Comparison of ENCODE assay signal across 8 cellular contexts in the genomic region with DNA sequence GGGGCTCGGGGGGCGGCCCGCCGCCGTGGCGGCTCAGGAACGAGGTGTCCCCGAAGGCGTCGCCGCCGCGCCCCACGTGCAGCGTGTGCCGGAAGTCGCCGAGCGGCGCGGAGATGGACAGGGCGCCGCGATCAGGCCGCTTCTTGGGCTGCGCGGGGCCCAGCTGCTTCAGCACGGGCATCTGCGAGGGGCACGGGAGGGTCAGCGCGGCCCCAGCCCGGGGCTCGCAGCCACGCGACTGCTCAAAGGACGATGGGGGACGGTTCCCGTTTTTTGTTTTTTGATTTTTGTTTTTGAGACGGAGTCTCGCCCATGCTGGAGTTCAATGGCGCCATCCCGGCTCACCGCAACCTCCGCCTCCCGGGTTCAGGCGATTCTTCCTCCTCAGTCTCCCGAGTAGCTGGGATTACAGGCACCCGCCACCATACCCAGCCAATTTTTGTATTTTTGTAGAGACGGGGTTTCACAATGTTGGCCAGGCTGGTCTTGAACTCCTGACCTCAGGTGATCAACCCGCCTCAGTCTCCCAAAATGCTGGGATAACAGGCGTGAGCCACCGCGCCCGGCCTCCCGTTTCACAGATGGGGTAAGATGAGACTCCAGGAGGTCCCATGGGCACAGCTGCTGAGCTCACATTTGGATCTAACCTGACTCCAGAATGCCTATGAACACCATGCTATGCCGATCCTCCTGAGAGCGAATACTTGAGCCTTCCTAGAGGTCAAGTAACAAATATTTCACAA. TPM values are rescaled to one million over a fixed set of nuclear protein-coding genes. Genes with fewer than 3 reads are reported as not detected.
DNase-seq lines count a peak whose midpoint lies in the region; ATAC-seq, FAIRE-seq and TF ChIP-seq lines count a peak whose summit lies in the region.
"Had no signal": no experiment of that assay in that cellular context is flagged by ENCODE, and none has a peak within 500 bp of the region (broad histone marks: within the 10 kb centered on the region; RNA-seq: fewer than 3 reads in every experiment).

No MANE protein-coding gene starts in this region.

- H3K4me2 ChIP-seq in HCT116 (ENCODE audit: low read length) (no peak overlapping the region), astrocyte (ENCODE audit: low read length) (peak overlapping the region; percentile 93), osteoblast (ENCODE audit: insufficient read depth, low read length) (no peak overlapping the region)

- H3K36me3 Mint-ChIP-seq in astrocyte (ENCODE audit: low read depth, unreplicated experiment), result peaks cover 10% of the 10 kb centered on the region

- POLR2A ChIA-PET in HCT116 (lab: Charles Lee), result interaction anchor here (2.3 kb wide), 1 partner anchor 17 kb away, joined by 5 read pairs; the partner anchor contains the start of gene LENG8

- H3K27me3 ChIP-seq in HCT116 (ENCODE audit: insufficient read depth, low read length), result no peaks in the 10 kb centered on the region
- peaks cover 5% of the 10 kb centered on the region for H3K27me3 ChIP-seq in astrocyte (ENCODE audit: insufficient read depth, low read length)
- H3K27me3 ChIP-seq in osteoblast (ENCODE audit: insufficient read depth, low read length), result no peaks in the 10 kb centered on the region

- peaks cover 23% of the 10 kb centered on the region for H3K79me2 ChIP-seq in HCT116 (ENCODE audit: insufficient read depth, low read length)
- peaks cover 13% of the 10 kb centered on the region for H3K79me2 ChIP-seq in astrocyte (ENCODE audit: insufficient read depth, low read length)
- H3K79me2 ChIP-seq in osteoblast (ENCODE audit: insufficient read depth, low read length), result peaks cover 16% of the 10 kb centered on the region

- BruUV-seq in HCT116 (replicated peaks; lab: Mats Ljungman, UMichigan), result no TSS peak

- no peaks in the 10 kb centered on the region for H3K9me3 Mint-ChIP-seq in astrocyte (ENCODE audit: unreplicated experiment)

- no peak for ATAC-seq in HCT116
- no peak for ATAC-seq in HG02981 (IDR thresholded peaks at IDR 0.05; ENCODE audit: unreplicated experiment)

- H3K27me3 Mint-ChIP-seq in astrocyte (ENCODE audit: low read depth, unreplicated experiment), result no peaks in the 10 kb centered on the region

- DNase-seq in HCT116 (ENCODE audit: low read depth, low spot score) (no peak), astrocyte (ENCODE audit: low read depth) (no peak), osteoblast (ENCODE audit: insufficient read length, low spot score, missing footprints) (peak; percentile 25), foreskin fibroblast (no peak), GF-D8 (lab: John Stamatoyannopoulos, UW) (no peak)

- intact Hi-C loops in HCT116 (cut with micrococcal nuclease), result no loop called here

- peaks cover 7% of the 10 kb centered on the region in 2 experiments; a peak in 3 of 4 replicates for H3K36me3 ChIP-seq in HCT116 (ENCODE audit: control insufficient read depth in 1 of 2, insufficient read depth in 2 of 2, low read length in 2 of 2)
- H3K36me3 ChIP-seq in astrocyte (ENCODE audit: insufficient read depth, low read length), result peaks cover 2% of the 10 kb centered on the region
- peaks cover 19% of the 10 kb centered on the region for H3K36me3 ChIP-seq in osteoblast (ENCODE audit: insufficient read depth, low read length)

- RAD21 ChIA-PET in HCT116 (lab: Charles Lee; ENCODE audit: low non-redundant PET in 1 of 2, low total read pairs in 2 of 2, uncharacterized antibody in 2 of 2, unreplicated experiment in 2 of 2), result no interaction called here

- H3K9ac ChIP-seq in HCT116 (ENCODE audit: low read length) (no peak overlapping the region), astrocyte (ENCODE audit: low read length) (no peak overlapping the region)

- no peak for TF ChIP-seq POLR2A in HCT116 (IDR thresholded peaks at IDR 0.05; ENCODE audit: borderline replicate concordance, extremely low read depth, insufficient read depth, insufficient read length)

- H3K4me3 Mint-ChIP-seq in astrocyte (ENCODE audit: unreplicated experiment), result peak overlapping the region; percentile 57

- H3K9me2 ChIP-seq in HCT116 (ENCODE audit: insufficient read depth), result no peaks in the 10 kb centered on the region

- CTCF ChIA-PET in HCT116 (lab: Charles Lee), result interaction anchor here (1.1 kb wide), 1 partner anchor 12 kb away, joined by 4 read pairs; no protein-coding TSS in a partner anchor

- H3K9me3 ChIP-seq in HCT116 (ENCODE audit: control insufficient read depth in 1 of 2, insufficient read depth in 1 of 2, low read depth in 1 of 2, low read length in 2 of 2) (no peaks in the 10 kb centered on the region), astrocyte (ENCODE audit: insufficient read depth, low read depth, low read length) (no peaks in the 10 kb centered on the region), osteoblast (ENCODE audit: low read depth, low read length) (no peaks in the 10 kb centered on the region)

- FAIRE-seq in astrocyte (lab: Jason Lieb, UNC), result no peak

- peak overlapping the region; percentile 53 for H3K27ac Mint-ChIP-seq in astrocyte (ENCODE audit: unreplicated experiment)

- H3K4me1 ChIP-seq in HCT116 (ENCODE audit: control insufficient read depth in 1 of 2, insufficient read depth in 2 of 2, low read length in 2 of 2), result peaks cover 7 to 26% of the 10 kb centered on the region in 2 experiments; a peak in 3 of 4 replicates
- peaks cover 24% of the 10 kb centered on the region for H3K4me1 ChIP-seq in astrocyte (ENCODE audit: insufficient read depth, low read length)
- H3K4me1 ChIP-seq in osteoblast (ENCODE audit: insufficient read depth, low read length), result peaks cover 23% of the 10 kb centered on the region

- peaks cover 15% of the 10 kb centered on the region for H3K4me1 Mint-ChIP-seq in astrocyte (ENCODE audit: low read depth, unreplicated experiment)

- H3K27ac ChIP-seq in HCT116 (ENCODE audit: low read depth, low read length) (peak overlapping the region; percentile 18; the same call in 1 of the 2 replicates), astrocyte (ENCODE audit: low read depth, low read length) (no peak overlapping the region), osteoblast (ENCODE audit: low read depth, low read length) (no peak overlapping the region)

- no peaks in the 10 kb centered on the region for H4K20me1 ChIP-seq in HCT116 (ENCODE audit: insufficient read depth)
- H4K20me1 ChIP-seq in astrocyte (ENCODE audit: insufficient read depth, low read length), result peaks cover 17% of the 10 kb centered on the region
- H4K20me1 ChIP-seq in osteoblast (ENCODE audit: insufficient read depth, low read length), result peaks cover 8% of the 10 kb centered on the region

- TF ChIP-seq CTCF in HCT116 (IDR thresholded peaks at IDR 0.05 in 2 of 3, conservative IDR thresholded peaks at IDR 0.05 in 1 of 3; ENCODE audit: borderline replicate concordance in 1 of 3, insufficient read depth in 1 of 3, low read depth in 2 of 3, low read length in 2 of 3), result no peak
- no peak for TF ChIP-seq CTCF in astrocyte (IDR thresholded peaks at IDR 0.05; ENCODE audit: insufficient read depth, low read depth, low read length)
- TF ChIP-seq CTCF in osteoblast (IDR thresholded peaks at IDR 0.05; ENCODE audit: extremely low read depth, low read depth, low read length), result no peak
- TF ChIP-seq CTCF in foreskin fibroblast (IDR thresholded peaks at IDR 0.05; ENCODE audit: low read depth, low read length), result no peak

- no peak overlapping the region for H3K4me3 ChIP-seq in HCT116 (replicated peaks in 1 of 2; ENCODE audit: low read depth in 1 of 2, low read length in 2 of 2)
- H3K4me3 ChIP-seq in astrocyte (ENCODE audit: insufficient read depth, low read depth, low read length), result no peak overlapping the region
- H3K4me3 ChIP-seq in osteoblast (ENCODE audit: insufficient read depth, low read length), result no peak overlapping the region
- no peak overlapping the region for H3K4me3 ChIP-seq in foreskin fibroblast (ENCODE audit: low read depth in 1 of 2, low read length in 2 of 2)

- no peak for TF ChIP-seq RAD21 in HCT116 (IDR thresholded peaks at IDR 0.05; ENCODE audit: low read depth)

- H2AFZ ChIP-seq in HCT116 (ENCODE audit: low read depth, low read length, poor library complexity, severe bottlenecking), result no peak overlapping the region
- no peak overlapping the region for H2AFZ ChIP-seq in astrocyte (ENCODE audit: low read depth, low read length)
- no peak overlapping the region for H2AFZ ChIP-seq in osteoblast (ENCODE audit: low read length)

TF ChIP-seq in HCT116, 20 proteins besides CTCF, POLR2A, EP300 and RAD21:
- no peak for TF ChIP-seq YY1 (IDR thresholded peaks at IDR 0.05; ENCODE audit: extremely low read depth, insufficient replicate concordance, low read depth, low read length)
- TF ChIP-seq SRF (IDR thresholded peaks at IDR 0.05; ENCODE audit: low read depth), result no peak
- no peak for TF ChIP-seq ELF1 (IDR thresholded peaks at IDR 0.05; ENCODE audit: borderline replicate concordance, low read depth)
- no peak for TF ChIP-seq EZH2 (IDR thresholded peaks at IDR 0.05)
- TF ChIP-seq ZNF274 (IDR thresholded peaks at IDR 0.05; ENCODE audit: low read depth, low read length), result no peak
- no peak for TF ChIP-seq FOSL1 (IDR thresholded peaks at IDR 0.05; ENCODE audit: low read depth)

RNA-seq across cellular contexts. Expression of gene LENG9, which starts 2.0 kb away (rescaled TPM):
- total RNA-seq in HCT116 (2021; ENCODE audit: unreplicated experiment), result 9.0 TPM
- 4.9 and 6.4 TPM in 2 replicates for polyA plus RNA-seq in HCT116 (2012)
- total RNA-seq in astrocyte, result 3.7 and 3.8 TPM in 2 replicates
- 14.4 and 21.4 TPM in 2 replicates for total RNA-seq in osteoblast

RNA-seq across cellular contexts. Expression of gene CDC42EP5, which starts 7.6 kb away (rescaled TPM):
- 0.64 TPM for total RNA-seq in HCT116 (2021; ENCODE audit: unreplicated experiment)
- polyA plus RNA-seq in HCT116 (2012), result 0.75 and 0.91 TPM in 2 replicates
- total RNA-seq in astrocyte, result 57.9 and 64.2 TPM in 2 replicates
- 18.8 and 20.3 TPM in 2 replicates for total RNA-seq in osteoblast

RNA-seq across cellular contexts. Expression of gene LENG8, which starts 16.5 kb away (rescaled TPM):
- total RNA-seq in HCT116 (2021; ENCODE audit: unreplicated experiment) (196 TPM), astrocyte (193 and 201 TPM in 2 replicates), osteoblast (40.7 and 42.3 TPM in 2 replicates)
- 108 and 110 TPM in 2 replicates for polyA plus RNA-seq in HCT116 (2012)

RNA-seq across cellular contexts. Expression of gene LAIR2, which starts 37.1 kb away (rescaled TPM):
- total RNA-seq in HCT116 (2021; ENCODE audit: unreplicated experiment), result not detected
- not detected in 2 replicates for polyA plus RNA-seq in HCT116 (2012)
- not detected in 2 replicates for total RNA-seq in astrocyte
- total RNA-seq in osteoblast, result not detected in 2 replicates
- total RNA-seq: myocyte, NCI-H460 had no signal

RNA-seq across cellular contexts. Expression of gene TTYH1, which starts 50.3 kb away (rescaled TPM):
- total RNA-seq in HCT116 (2021; ENCODE audit: unreplicated experiment) (0.37 TPM), astrocyte (8.4 and 12.6 TPM in 2 replicates), osteoblast (not detected in 2 replicates)
- polyA plus RNA-seq in HCT116 (2012), result 0.92 and 1.2 TPM in 2 replicates
- total RNA-seq: myocyte, NCI-H460 had no signal

Comparison
In these comparisons a context has a peak if more than half of its experiments do, and no peak if none do; other contexts are left out.
1. RNA of gene CDC42EP5, which starts 7.6 kb away (total RNA-seq): 57.9 to 64.2 TPM in astrocyte and 18.8 to 20.3 TPM in osteoblast; 0.64 TPM in HCT116 (single experiment); every median in the first group is over 10 times any median in the second.